Comparison of ENCODE assay signal across 11 cellular contexts in the genomic region with DNA sequence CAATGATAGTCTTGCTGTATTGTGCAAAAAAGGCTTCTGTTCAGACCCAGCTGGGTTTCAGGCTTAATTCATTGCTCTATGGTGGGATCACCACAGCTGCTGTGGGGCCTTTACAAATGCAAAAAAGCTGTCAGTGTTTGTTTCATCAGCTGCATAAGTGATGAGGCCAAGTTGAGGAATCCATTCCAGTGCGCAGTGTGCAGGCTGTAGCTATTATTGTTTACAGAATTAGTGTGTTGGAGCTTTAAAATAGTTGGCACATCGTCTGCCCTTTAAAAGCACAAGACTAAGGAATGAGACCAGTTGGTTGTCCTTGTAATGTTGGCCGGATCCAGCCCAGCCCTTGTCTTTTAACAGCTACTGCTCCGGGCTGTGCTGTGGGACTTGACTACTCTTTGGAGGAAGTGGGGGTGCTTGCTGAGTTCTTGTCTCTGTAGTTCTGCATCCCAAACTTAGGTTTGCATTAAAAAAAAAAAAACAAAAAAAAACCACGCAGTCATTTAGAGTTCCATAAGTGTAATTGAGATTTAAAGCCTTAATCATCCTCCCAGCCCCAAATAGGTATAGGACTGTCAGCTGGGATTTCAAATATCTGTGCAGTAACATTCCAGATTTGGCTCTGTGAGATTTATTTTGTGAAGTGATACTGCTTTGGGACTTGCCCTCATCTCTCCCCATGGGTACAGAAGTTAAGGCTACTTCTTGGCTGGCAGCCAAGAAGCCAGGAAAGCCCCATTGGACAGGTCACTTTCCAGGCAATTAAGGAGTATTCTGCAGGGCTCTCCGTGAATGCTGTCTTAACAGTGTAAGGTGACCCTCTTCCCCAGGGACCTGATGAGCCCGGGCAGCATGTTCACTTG. TPM values are rescaled to one million over a fixed set of nuclear protein-coding genes. Genes with fewer than 3 reads are reported as not detected.
DNase-seq lines count a peak whose midpoint lies in the region; ATAC-seq lines count a peak whose summit lies in the region.
"Had no signal": no experiment of that assay in that cellular context is flagged by ENCODE, and none has a peak within 500 bp of the region (broad histone marks: within the 10 kb centered on the region; RNA-seq: fewer than 3 reads in every experiment).

No MANE protein-coding gene starts in this region.

- peak overlapping the region; percentile 6 for H3K4me3 Mint-ChIP-seq in activated CD4-positive, alpha-beta T cell treated with anti-CD3 and anti-CD28 coated beads for 36 hours
- H3K4me3 Mint-ChIP-seq in immature natural killer cell = peak overlapping the region; percentile 19 to 69 (median 55)
- peak overlapping the region; percentile 19 to 44 for H3K4me3 Mint-ChIP-seq in stimulated activated naive B cell treated with anti-CD40 and anti-IgM and Interleukin-4, amounts not matched to agents 10 μg/mL and 1 μg/mL and 100 μg/mL, for 72 hours

- H3K27ac ChIP-seq in Karpas-422 (ENCODE audit: low read length) = no peak overlapping the region
- H3K27ac ChIP-seq: thyroid gland had no signal

- no peak overlapping the region for H3K9ac ChIP-seq in Karpas-422 (ENCODE audit: low read length)

- H3K9me3 ChIP-seq in Karpas-422 (ENCODE audit: low read length) = no peaks in the 10 kb centered on the region
- H3K9me3 ChIP-seq: thyroid gland had no signal

- no peaks in the 10 kb centered on the region for H3K79me2 ChIP-seq in Karpas-422 (ENCODE audit: low read length)

- peaks cover 3% of the 10 kb centered on the region; the same call in 1 of the 2 replicates for H3K4me1 ChIP-seq in Karpas-422 (ENCODE audit: low read length)

- peak overlapping the region; percentile 45 for H3K27ac Mint-ChIP-seq in activated CD4-positive, alpha-beta T cell treated with anti-CD3 and anti-CD28 coated beads for 36 hours
- peak overlapping the region; percentile 16 to 79 (median 44) for H3K27ac Mint-ChIP-seq in immature natural killer cell
- H3K27ac Mint-ChIP-seq in stimulated activated naive B cell treated with anti-CD40 and anti-IgM and Interleukin-4, amounts not matched to agents 10 μg/mL and 1 μg/mL and 100 μg/mL, for 72 hours = peak overlapping the region; percentile 20

- peaks cover 42% of the 10 kb centered on the region for H3K36me3 Mint-ChIP-seq in activated CD4-positive, alpha-beta T cell treated with anti-CD3 and anti-CD28 coated beads for 36 hours (ENCODE audit: low read depth)
- no peaks in the 10 kb centered on the region for H3K36me3 Mint-ChIP-seq in immature natural killer cell
- peaks cover 4 to 18% of the 10 kb centered on the region in 2 donors for H3K36me3 Mint-ChIP-seq in stimulated activated naive B cell treated with anti-CD40 and anti-IgM and Interleukin-4, amounts not matched to agents 10 μg/mL and 1 μg/mL and 100 μg/mL, for 72 hours

- CTCF ChIA-PET in activated CD4-positive, alpha-beta T cell treated with anti-CD3 and anti-CD28 coated beads for 36 hours (lab: Charles Lee) = interaction anchor here (0.6 to 1.5 kb wide), 10 partner anchors 9 to 1361 kb away, joined by 3 to 4 read pairs (median 3); no protein-coding TSS in a partner anchor

- peaks cover 72% of the 10 kb centered on the region for H4K20me1 ChIP-seq in Karpas-422 (ENCODE audit: insufficient read depth, low read depth, low read length)

- intact Hi-C loops in activated CD4-positive, alpha-beta T cell treated with anti-CD3 and anti-CD28 coated beads for 36 hours (cut with DNase I, micrococcal nuclease) = no loop called here

- no peak for DNase-seq in activated CD4-positive, alpha-beta T cell treated with anti-CD3 and anti-CD28 coated beads for 36 hours
- DNase-seq in activated CD4-positive, alpha-beta T cell treated with anti-CD3 and anti-CD28 coated beads, Interleukin-2, amount 50 U/mL, for 48 hours = no peak
- DNase-seq in amygdala (lab: John Stamatoyannopoulos, UW) (peak in 49 of 56 donors; percentile 11 to 88 (median 53)), immature natural killer cell (no peak), Karpas-422 (no peak)
- DNase-seq in stimulated activated naive B cell treated with anti-CD40 and anti-IgM and Interleukin-4, amounts not matched to agents 10 μg/mL and 1 μg/mL and 100 μg/mL, for 72 hours = no peak
- DNase-seq: activated CD4-positive, alpha-beta T cell treated with anti-CD3 and anti-CD28 coated beads for 48 hours; COR-L47 had no signal

- H2AFZ ChIP-seq in Karpas-422 (ENCODE audit: low read length) = no peak overlapping the region

- H3K4me2 ChIP-seq in Karpas-422 (ENCODE audit: low read depth, low read length, poor library complexity, severe bottlenecking) = no peak overlapping the region

- no peak overlapping the region for H3K4me3 ChIP-seq in Karpas-422 (ENCODE audit: low read length)
- H3K4me3 ChIP-seq: thyroid gland had no signal

- POLR2A ChIA-PET in activated CD4-positive, alpha-beta T cell treated with anti-CD3 and anti-CD28 coated beads for 36 hours (lab: Charles Lee) = interaction anchor here (0.5 kb wide), 2 partner anchors 34 to 164 kb away, joined by 3 to 7 read pairs; no protein-coding TSS in a partner anchor

- peaks cover 94% of the 10 kb centered on the region for H3K4me1 Mint-ChIP-seq in activated CD4-positive, alpha-beta T cell treated with anti-CD3 and anti-CD28 coated beads for 36 hours
- peaks cover 91 to 99% of the 10 kb centered on the region in 2 donors for H3K4me1 Mint-ChIP-seq in immature natural killer cell
- H3K4me1 Mint-ChIP-seq in stimulated activated naive B cell treated with anti-CD40 and anti-IgM and Interleukin-4, amounts not matched to agents 10 μg/mL and 1 μg/mL and 100 μg/mL, for 72 hours = peaks cover 62 to 95% of the 10 kb centered on the region in 2 donors

- H3K27me3 Mint-ChIP-seq in activated CD4-positive, alpha-beta T cell treated with anti-CD3 and anti-CD28 coated beads for 36 hours = no peaks in the 10 kb centered on the region
- peaks cover 2 to 4% (median 4%) of the 10 kb centered on the region in 3 donors for H3K27me3 Mint-ChIP-seq in immature natural killer cell (ENCODE audit: low read depth in 3 of 3)
- H3K27me3 Mint-ChIP-seq in stimulated activated naive B cell treated with anti-CD40 and anti-IgM and Interleukin-4, amounts not matched to agents 10 μg/mL and 1 μg/mL and 100 μg/mL, for 72 hours = no peaks in the 10 kb centered on the region

- no peaks in the 10 kb centered on the region for H3K36me3 ChIP-seq in Karpas-422 (ENCODE audit: insufficient read depth, low read length)
- H3K36me3 ChIP-seq: thyroid gland had no signal

- no peaks in the 10 kb centered on the region for H3K9me3 Mint-ChIP-seq in activated CD4-positive, alpha-beta T cell treated with anti-CD3 and anti-CD28 coated beads for 36 hours (ENCODE audit: low read depth)
- no peaks in the 10 kb centered on the region for H3K9me3 Mint-ChIP-seq in immature natural killer cell
- H3K9me3 Mint-ChIP-seq in stimulated activated naive B cell treated with anti-CD40 and anti-IgM and Interleukin-4, amounts not matched to agents 10 μg/mL and 1 μg/mL and 100 μg/mL, for 72 hours = no peaks in the 10 kb centered on the region

- no peak for ATAC-seq in activated CD4-positive, alpha-beta T cell treated with anti-CD3 and anti-CD28 coated beads for 36 hours
- peak; percentile 36 to 40 for ATAC-seq in stimulated activated naive B cell treated with anti-CD40 and anti-IgM and Interleukin-4, amounts not matched to agents 10 μg/mL and 1 μg/mL and 100 μg/mL, for 72 hours (replicated peaks)
- ATAC-seq in HG03342 (IDR thresholded peaks at IDR 0.05; ENCODE audit: unreplicated experiment) (no peak), GM19467 (IDR thresholded peaks at IDR 0.05; ENCODE audit: unreplicated experiment) (no peak)

- no peaks in the 10 kb centered on the region for H3K27me3 ChIP-seq in Karpas-422 (ENCODE audit: low read length)
- H3K27me3 ChIP-seq: thyroid gland had no signal

- H3K9me2 ChIP-seq in Karpas-422 (replicated peaks; ENCODE audit: insufficient read depth, low read length) = no peaks in the 10 kb centered on the region

RNA-seq across cellular contexts. Expression of a gene that starts 19.3 kb away (rescaled TPM):
- 10 to 100 TPM; 43.0 to 48.6 TPM for total RNA-seq in activated CD4-positive, alpha-beta T cell treated with anti-CD3 and anti-CD28 coated beads for 36 hours
- polyA plus RNA-seq in immature natural killer cell = 10 to 100 TPM in 1 of 3 donors, 1 to 10 TPM in 2; 4.3 to 26.1 (median 7.8) TPM
- 2.8 and 5.1 TPM in 2 replicates for total RNA-seq in Karpas-422 (2014; rRNA removed; shearing (Covaris generic); ENCODE audit: low replicate concordance)

Comparison
In these comparisons a context has a peak if more than half of its experiments do, and no peak if none do; other contexts are left out.
1. ATAC-seq: peak in stimulated activated naive B cell treated with anti-CD40 and anti-IgM and Interleukin-4, amounts not matched to agents 10 μg/mL and 1 μg/mL and 100 μg/mL, for 72 hours (2 of 2); none in activated CD4-positive, alpha-beta T cell treated with anti-CD3 and anti-CD28 coated beads for 36 hours (single experiment), HG03342 (single experiment) and GM19467 (single experiment).
2. DNase-seq: peak in amygdala (49 of 56); none in activated CD4-positive, alpha-beta T cell treated with anti-CD3 and anti-CD28 coated beads for 36 hours (single experiment), activated CD4-positive, alpha-beta T cell treated with anti-CD3 and anti-CD28 coated beads, Interleukin-2, amount 50 U/mL, for 48 hours (0 of 2), immature natural killer cell (0 of 3), stimulated activated naive B cell treated with anti-CD40 and anti-IgM and Interleukin-4, amounts not matched to agents 10 μg/mL and 1 μg/mL and 100 μg/mL, for 72 hours (single experiment) and Karpas-422 (single experiment).
3. Peak in every context shown above with its lines, with median percentiles within 50 percentile points of each other: H3K27ac Mint-ChIP-seq and H3K4me3 Mint-ChIP-seq.